ENCODE assay signal across 2 cellular contexts in the genomic region with DNA sequence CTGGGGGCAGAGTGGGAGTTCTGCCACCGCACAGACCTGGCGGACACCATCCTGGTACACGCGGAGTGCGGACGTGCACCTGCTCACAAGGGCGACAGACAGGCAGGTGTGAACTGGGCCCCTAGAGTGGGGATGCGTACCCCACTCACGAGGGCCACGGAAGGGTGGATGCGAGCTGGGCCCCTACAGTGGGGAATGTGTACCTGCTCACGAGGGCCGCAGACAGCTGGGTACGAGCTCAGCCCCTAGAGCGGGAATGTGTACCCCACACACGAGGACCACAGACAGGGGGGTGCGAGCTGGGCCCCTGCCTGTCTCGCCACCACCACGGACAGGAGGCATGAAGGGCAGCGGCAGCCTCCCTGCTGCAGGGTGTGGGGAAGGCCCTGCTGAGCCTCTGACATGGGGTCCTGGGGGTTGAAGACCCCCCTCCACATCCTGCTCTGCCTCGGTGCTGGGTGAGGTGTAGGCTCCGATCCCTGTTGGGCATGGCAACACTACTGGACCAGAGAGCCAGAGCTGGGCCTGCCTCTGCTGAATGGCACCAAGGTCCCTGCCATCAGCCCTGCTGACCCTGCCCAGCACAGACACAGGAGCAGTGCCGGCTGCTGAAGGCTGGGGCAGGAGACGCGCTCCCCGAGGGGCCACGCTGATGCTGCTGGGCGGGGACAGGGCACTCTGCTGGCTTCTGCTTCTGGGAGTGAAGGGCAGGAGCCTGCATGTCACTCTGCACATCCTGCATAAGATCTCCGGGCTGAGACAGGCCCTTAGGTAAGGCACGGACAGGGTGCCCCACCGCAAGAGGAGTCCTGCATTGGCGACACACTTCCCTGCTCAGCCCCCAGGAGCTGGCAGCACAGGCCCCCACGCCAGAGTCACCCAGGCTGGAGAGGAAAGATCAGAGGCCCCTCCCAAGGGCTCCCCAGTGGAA.
A peak's percentile ranks its signal among the peaks of the same experiment; 100 is the strongest.
TF ChIP-seq lines count a peak whose summit lies in the region.

No MANE protein-coding gene starts in this region.

TF ChIP-seq in WTC11, 78 proteins besides CTCF, POLR2A, EP300 and RAD21:
- TF ChIP-seq USF2 (CRISPR knock-in tag; IDR thresholded peaks at IDR 0.05), result no peak
- no peak for TF ChIP-seq MYBL2 (CRISPR knock-in tag; IDR thresholded peaks at IDR 0.05)
- TF ChIP-seq ESRRA (CRISPR knock-in tag; IDR thresholded peaks at IDR 0.05; ENCODE audit: borderline replicate concordance), result no peak

TF ChIP-seq in HepG2, 621 proteins besides CTCF, POLR2A, EP300 and RAD21:
- TF ChIP-seq AGO2 (optimal IDR thresholded peaks at IDR 0.05; ENCODE audit: low read depth, low read length) (peak; percentile 26), SMC3 (IDR thresholded peaks at IDR 0.05; ENCODE audit: low read length) (no peak)
TF ChIP-seq in HepG2: peak in this region for 1.
